In genomic region chr17:64230551-64231408, GRCh38 we compare ENCODE assay signal across 10 cellular contexts. TPM values are rescaled to one million over a fixed set of nuclear protein-coding genes. Genes with fewer than 3 reads are reported as not detected.
A peak's percentile ranks its signal among the peaks of the same experiment; 100 is the strongest.
DNase-seq lines count a peak whose midpoint lies in the region; FAIRE-seq and TF ChIP-seq lines count a peak whose summit lies in the region.
"Had no signal": no experiment of that assay in that cellular context is flagged by ENCODE, and none has a peak within 500 bp of the region (broad histone marks: within the 10 kb centered on the region; RNA-seq: fewer than 3 reads in every experiment).

No MANE protein-coding gene starts in this region.

- no peaks in the 10 kb centered on the region for H3K27me3 ChIP-seq in endodermal cell (ENCODE audit: control insufficient read depth, insufficient read depth, low read length, poor library complexity, severe bottlenecking)

- H3K27ac Mint-ChIP-seq in endodermal cell: no peak overlapping the region

- no peak overlapping the region for H3K4me3 Mint-ChIP-seq in endodermal cell

- H3K9me3 Mint-ChIP-seq in endodermal cell: no peaks in the 10 kb centered on the region

- no peaks in the 10 kb centered on the region for H3K4me1 Mint-ChIP-seq in endodermal cell

- no peak overlapping the region for H3K9ac ChIP-seq in endodermal cell (ENCODE audit: extremely low read depth, low read length, poor library complexity, severe bottlenecking)

- no peaks in the 10 kb centered on the region for H3K36me3 ChIP-seq in endodermal cell (ENCODE audit: control insufficient read depth, insufficient read depth, low read length)

- no peaks in the 10 kb centered on the region for H3K27me3 Mint-ChIP-seq in endodermal cell (ENCODE audit: insufficient read depth)

- FAIRE-seq in D721Med (lab: Jason Lieb, UNC): no peak

- peak; percentile 12 for DNase-seq in Caki2 (ENCODE audit: low read depth)
- peak; percentile 87 for DNase-seq in amniotic stem cell (lab: John Stamatoyannopoulos, UW)
- DNase-seq in foreskin melanocyte: peak; percentile 89
- peak; percentile 97 for DNase-seq in renal cortical epithelial cell (ENCODE audit: low read depth)
- no peak for DNase-seq in endodermal cell
- no peak for DNase-seq in D721Med (ENCODE audit: insufficient read length, low spot score)
- DNase-seq in NCI-H2081 (lab: John Stamatoyannopoulos, UW): no peak
- no peak for DNase-seq in NCI-H1092 (lab: John Stamatoyannopoulos, UW)
- DNase-seq: activated effector memory CD4-positive, alpha-beta T cell treated with anti-CD3 and anti-CD28 coated beads, Interleukin-2, amount 50 U/mL, for 16 hours; NCI-H1417 treated with DMSO at 0.1 percent for 48 hours had no signal

- in situ Hi-C loops in Caki2 (cut with HindIII; ENCODE audit: low pct_unique_long_range_greater_than_20kb, low sequenced_read_pairs): no loop called here

- H3K4me3 ChIP-seq in endodermal cell (ENCODE audit: low read length): no peak overlapping the region

- no peak overlapping the region for H3K27ac ChIP-seq in endodermal cell (ENCODE audit: low read depth, low read length)

- 88 to 90% methylated on average over 3 to 4 of the region's 4 CpGs for WGBS in endodermal cell (ENCODE audit: insufficient coverage in 1 of 2, insufficient read length in 1 of 2), 2 experiments

- TF ChIP-seq CTCF in endodermal cell (conservative IDR thresholded peaks at IDR 0.05) (no peak), D721Med (IDR thresholded peaks at IDR 0.05; ENCODE audit: insufficient read depth, missing control alignments) (no peak)

- no peaks in the 10 kb centered on the region for H3K9me3 ChIP-seq in endodermal cell (ENCODE audit: control insufficient read depth, low read length)

- H3K4me1 ChIP-seq in endodermal cell (ENCODE audit: control insufficient read depth, insufficient read depth, low read length): no peaks in the 10 kb centered on the region

- H3K36me3 Mint-ChIP-seq in endodermal cell (ENCODE audit: low read depth): no peaks in the 10 kb centered on the region

RNA-seq across cellular contexts. Expression of gene TEX2, which starts 32.3 kb away (rescaled TPM):
- 8.5 and 11.5 TPM in 2 replicates for total RNA-seq in Caki2 (2014; rRNA removed; shearing (Covaris generic); ENCODE audit: low replicate concordance)
- 10.1 and 62.6 TPM in 2 replicates for total RNA-seq in renal cortical epithelial cell
- total RNA-seq in endodermal cell: 10 to 100 TPM; 11.6 to 13.1 TPM
- polyA plus RNA-seq in endodermal cell (2013, experiment 1 of 2): 11.5 TPM
- 9.5 TPM for polyA plus RNA-seq in endodermal cell (2013, experiment 2 of 2)

Comparison
In these comparisons a context has a peak if more than half of its experiments do, and no peak if none do; other contexts are left out.
1. DNase-seq: peak in Caki2 (single experiment), amniotic stem cell (single experiment), foreskin melanocyte (single experiment) and renal cortical epithelial cell (single experiment); none in endodermal cell (single experiment), D721Med (single experiment), NCI-H2081 (0 of 2) and NCI-H1092 (single experiment).